In the genomic region with DNA sequence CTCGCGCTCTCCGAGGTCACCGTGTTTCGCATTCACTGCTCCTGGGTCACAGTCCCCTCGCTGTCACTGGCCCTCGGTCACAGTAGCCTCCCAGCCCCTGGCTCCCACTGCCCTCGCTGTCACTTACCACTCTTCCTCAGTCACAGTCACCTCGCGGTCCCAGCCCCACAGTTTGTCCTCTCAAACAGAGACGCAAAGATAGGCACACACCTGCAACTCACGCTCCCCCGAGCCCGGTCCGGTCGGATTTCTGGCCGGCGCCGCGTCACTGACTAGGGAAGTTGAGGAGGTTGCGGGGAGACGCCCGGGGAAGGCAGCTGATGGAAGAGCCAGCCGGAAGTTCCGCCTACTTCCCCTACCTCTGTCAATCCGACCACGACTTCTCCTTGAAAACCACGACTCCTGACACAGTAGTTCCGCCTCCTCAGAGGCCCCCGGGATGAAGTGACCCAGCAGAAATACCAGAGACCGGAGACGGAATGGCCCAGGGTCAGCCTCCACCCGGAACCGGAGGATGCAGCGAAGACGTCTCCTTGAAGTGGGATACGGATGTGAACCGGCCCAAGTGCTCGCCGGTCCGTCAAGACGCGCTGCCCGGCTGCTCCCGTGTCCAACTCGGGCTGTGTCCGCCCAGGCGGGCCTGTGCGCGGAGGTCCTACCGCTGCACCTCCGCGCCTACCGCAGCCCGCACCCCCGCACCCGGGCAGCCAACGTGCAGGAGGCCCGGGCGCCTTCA, we compare ENCODE assay signal across 8 cellular contexts. TPM values are rescaled to one million over a fixed set of nuclear protein-coding genes. Genes with fewer than 3 reads are reported as not detected.
A peak's percentile ranks its signal among the peaks of the same experiment; 100 is the strongest.
DNase-seq lines count a peak whose midpoint lies in the region; ATAC-seq, FAIRE-seq and TF ChIP-seq lines count a peak whose summit lies in the region.

Gene PCYT1A, minus strand, starts transcription at position 322 of the 736 bp plus-strand sequence. CDS start 17,195 bp downstream, outside the sequence.

- DNase-seq in GM12892 (ENCODE audit: insufficient read length) (peak; percentile 80), NCI-H1694 treated with DMSO at 0.1 percent for 48 hours (lab: John Stamatoyannopoulos, UW) (peak; percentile 90), T-helper 2 cell (peak; percentile 50 to 90 (median 64)), anterior cingulate cortex (lab: John Stamatoyannopoulos, UW) (peak; percentile 40 to 97 (median 85)), right atrium auricular region (ENCODE audit: low spot score) (peak; percentile 95), prostate gland (ENCODE audit: low spot score) (peak; percentile 90), ureter (ENCODE audit: low spot score) (peak; percentile 90)

- H3K9me3 ChIP-seq in right atrium auricular region (no peaks in the 10 kb centered on the region), prostate gland (no peaks in the 10 kb centered on the region)

- H3K27ac ChIP-seq in right atrium auricular region (peak within 1 kb of the TSS; percentile 95 to 96), prostate gland (peak within 1 kb of the TSS; percentile 80 to 83)

- peak; percentile 85 for FAIRE-seq in GM12892 (lab: Jason Lieb, UNC)

- H3K4me3 ChIP-seq in right atrium auricular region (peak within 1 kb of the TSS; percentile 91 to 94), prostate gland (peak within 1 kb of the TSS; percentile 74 to 89)

- WGBS in prostate gland: 1% methylated on average over 35 of the region's 60 CpGs

- TF ChIP-seq POLR2A in GM12892 (IDR thresholded peaks at IDR 0.05; ENCODE audit: low read depth, low read length) (peak; percentile 84), prostate gland (IDR thresholded peaks at IDR 0.05) (peak; percentile 59)

- intact Hi-C loops in prostate gland (cut with DNase I): no loop called here

- ATAC-seq in HG02884 (IDR thresholded peaks at IDR 0.05; ENCODE audit: unreplicated experiment): peak; percentile 75

- H3K36me3 ChIP-seq in right atrium auricular region: no peaks in the 10 kb centered on the region
- no peaks in the 10 kb centered on the region for H3K36me3 ChIP-seq in prostate gland

- H3K27me3 ChIP-seq in right atrium auricular region (no peaks in the 10 kb centered on the region), prostate gland (replicated peaks; ENCODE audit: insufficient read depth) (no peaks in the 10 kb centered on the region)

- peaks cover 0 to 39% of the 10 kb centered on the region in 2 donors for H3K4me1 ChIP-seq in right atrium auricular region
- no peaks in the 10 kb centered on the region for H3K4me1 ChIP-seq in prostate gland (replicated peaks)

- no peak for TF ChIP-seq CTCF in right atrium auricular region (IDR thresholded peaks at IDR 0.05)
- peak in 1 of 4 experiments; percentile 6 for TF ChIP-seq CTCF in prostate gland (IDR thresholded peaks at IDR 0.05)

RNA-seq across cellular contexts. Expression of gene PCYT1A, which starts in this region (rescaled TPM):
- 27.0 TPM for polyA plus RNA-seq in GM12892 (2012; ENCODE audit: missing spikeins)
- total RNA-seq in right atrium auricular region (100 to 1,000 TPM in 1 of 2 donors, 10 to 100 TPM in 1; 89.0 to 135 TPM), prostate gland (10 to 100 TPM; 41.8 to 78.3 TPM), ureter (65.7 TPM)

Comparison
In these comparisons a context has a peak if more than half of its experiments do, and no peak if none do; other contexts are left out.
1. Peak in every context shown above with its lines: DNase-seq, ATAC-seq, H3K4me3 ChIP-seq and H3K27ac ChIP-seq.